Comparison of ENCODE assay signal across 23 cellular contexts in genomic region chr20:10556519-10557083, GRCh38.
DNase-seq lines count a peak whose midpoint lies in the region; TF ChIP-seq lines count a peak whose summit lies in the region.
"Had no signal": no experiment of that assay in that cellular context is flagged by ENCODE, and none has a peak within 500 bp of the region (broad histone marks: within the 10 kb centered on the region; RNA-seq: fewer than 3 reads in every experiment).

No MANE protein-coding gene starts in this region.

- TF ChIP-seq POLR2A in esophagus squamous epithelium (IDR thresholded peaks at IDR 0.05) (no peak), testis (IDR thresholded peaks at IDR 0.05) (no peak)

- no peaks in the 10 kb centered on the region for H3K27me3 Mint-ChIP-seq in H9 (ENCODE audit: low read depth)
- no peaks in the 10 kb centered on the region for H3K27me3 Mint-ChIP-seq in T-helper 2 cell treated with Interferon-gamma antibody and Interleukin-4, amounts not matched to agents 5 μg/mL and 100 μg/mL, for 36 hours (ENCODE audit: low read depth)
- H3K27me3 Mint-ChIP-seq: activated CD8-positive, alpha-beta memory T cell treated with anti-CD3 and anti-CD28 coated beads, Interleukin-2, amount 10 ng/mL, durations not matched to agents 7 days and 5 days; activated naive CD8-positive, alpha-beta T cell; activated T-helper 17 cell treated with anti-CD3 and anti-CD28 coated beads, Interleukin-2, amount 50 U/mL, for 72 hours; stimulated activated memory B cell treated with anti-CD40 and anti-IgM and Interleukin-4, amounts not matched to agents 10 μg/mL and 1 μg/mL and 100 μg/mL, for 72 hours had no signal

- WGBS in H9 (ENCODE audit: extremely low coverage, insufficient read length, low lambda C conversion rate) = no CpG with 5 or more reads among the region's 2 CpGs
- WGBS in esophagus squamous epithelium, 2 donors = 46 to 64% methylated on average over 2 of the region's 2 CpGs
- WGBS in testis, 2 donors = 83 to 94% methylated on average over 2 of the region's 2 CpGs

- no peak overlapping the region for H3K23ac ChIP-seq in H9 (ENCODE audit: insufficient read length, low read depth, low read length)

- H2BK120ac ChIP-seq in H9 (ENCODE audit: low read depth, low read length, poor library complexity, severe bottlenecking) = no peak overlapping the region

- H4K20me1 ChIP-seq in H9 (ENCODE audit: control insufficient read depth, insufficient read depth, insufficient read length) = no peaks in the 10 kb centered on the region

- no peak for TF ChIP-seq CTCF in H9 (conservative IDR thresholded peaks at IDR 0.05)
- no peak for TF ChIP-seq CTCF in ascending aorta (IDR thresholded peaks at IDR 0.05)
- TF ChIP-seq CTCF in esophagus squamous epithelium (IDR thresholded peaks at IDR 0.05) = no peak
- no peak for TF ChIP-seq CTCF in testis (IDR thresholded peaks at IDR 0.05)

- H2AK5ac ChIP-seq in H9 (ENCODE audit: insufficient read length, low read length) = no peak overlapping the region

- intact Hi-C loops in ascending aorta (cut with DNase I) (loop anchor here (10.0 kb wide), 3 partner anchors 178 to 458 kb away; no protein-coding TSS in a partner anchor), esophagus squamous epithelium (cut with DNase I) (loop anchor here (10.0 kb wide), 1 partner anchor 108 kb away; no protein-coding TSS in a partner anchor), testis (cut with DNase I; ENCODE audit: low total_unique reads) (no loop called here), posterior vena cava (cut with DNase I) (loop anchor here (1.0 to 10.0 kb wide), 2 partner anchors 35 to 108 kb away; no protein-coding TSS in a partner anchor)

- H2BK20ac ChIP-seq in H9 (ENCODE audit: low read depth, low read length, poor library complexity, severe bottlenecking) = no peak overlapping the region

- H3K36me3 ChIP-seq in ascending aorta = no peaks in the 10 kb centered on the region
- H3K36me3 ChIP-seq in esophagus squamous epithelium = no peaks in the 10 kb centered on the region
- H3K36me3 ChIP-seq in skeletal muscle satellite cell (ENCODE audit: insufficient read depth, low read length) = no peaks in the 10 kb centered on the region
- no peaks in the 10 kb centered on the region for H3K36me3 ChIP-seq in testis (ENCODE audit: low read depth, missing control alignments)
- H3K36me3 ChIP-seq: pancreas had no signal

- no peaks in the 10 kb centered on the region for H3K79me2 ChIP-seq in H9 (ENCODE audit: insufficient read depth, low read length)

- H3K4me3 ChIP-seq in ascending aorta (peak overlapping the region in 1 of 2 donors; percentile 46), esophagus squamous epithelium (no peak overlapping the region), skeletal muscle satellite cell (ENCODE audit: low read length) (no peak overlapping the region), testis (no peak overlapping the region)
- H3K4me3 ChIP-seq: pancreas had no signal

- peaks cover 50 to 56% of the 10 kb centered on the region in 2 experiments for H3K4me1 Mint-ChIP-seq in H9
- H3K4me1 Mint-ChIP-seq in T-helper 2 cell treated with Interferon-gamma antibody and Interleukin-4, amounts not matched to agents 5 μg/mL and 100 μg/mL, for 36 hours (ENCODE audit: low read depth) = peaks cover 25% of the 10 kb centered on the region

- no peak overlapping the region for H3K14ac ChIP-seq in H9 (ENCODE audit: insufficient read depth, low read length)

- no peak overlapping the region for H3K4me3 Mint-ChIP-seq in H9
- H3K4me3 Mint-ChIP-seq in T-helper 2 cell treated with Interferon-gamma antibody and Interleukin-4, amounts not matched to agents 5 μg/mL and 100 μg/mL, for 36 hours = no peak overlapping the region
- H3K4me3 Mint-ChIP-seq: activated CD8-positive, alpha-beta memory T cell treated with anti-CD3 and anti-CD28 coated beads, Interleukin-2, amount 10 ng/mL, durations not matched to agents 7 days and 5 days; activated naive CD8-positive, alpha-beta T cell; activated T-helper 17 cell treated with anti-CD3 and anti-CD28 coated beads, Interleukin-2, amount 50 U/mL, for 72 hours; CD8-positive, alpha-beta T cell; naive thymus-derived CD4-positive, alpha-beta T cell; stimulated activated memory B cell treated with anti-CD40 and anti-IgM and Interleukin-4, amounts not matched to agents 10 μg/mL and 1 μg/mL and 100 μg/mL, for 72 hours had no signal

- peaks cover 0 to 1% of the 10 kb centered on the region in 2 experiments; a peak in 1 of 5 replicates for H3K9me3 Mint-ChIP-seq in H9
- no peaks in the 10 kb centered on the region for H3K9me3 Mint-ChIP-seq in T-helper 2 cell treated with Interferon-gamma antibody and Interleukin-4, amounts not matched to agents 5 μg/mL and 100 μg/mL, for 36 hours
- H3K9me3 Mint-ChIP-seq: activated T-helper 17 cell treated with anti-CD3 and anti-CD28 coated beads, Interleukin-2, amount 50 U/mL, for 72 hours; CD8-positive, alpha-beta T cell had no signal

- H3K27me3 ChIP-seq in H9 (ENCODE audit: insufficient read depth, low read length) (no peaks in the 10 kb centered on the region), ascending aorta (no peaks in the 10 kb centered on the region), esophagus squamous epithelium (no peaks in the 10 kb centered on the region), skeletal muscle satellite cell (ENCODE audit: control insufficient read depth, insufficient read depth, low read length) (no peaks in the 10 kb centered on the region), testis (no peaks in the 10 kb centered on the region)
- H3K27me3 ChIP-seq: pancreas had no signal

- H3K27ac Mint-ChIP-seq in H9 = peak overlapping the region in 2 of 3 experiments; percentile 24 to 66; a peak in 3 of 7 replicates
- no peak overlapping the region for H3K27ac Mint-ChIP-seq in T-helper 2 cell treated with Interferon-gamma antibody and Interleukin-4, amounts not matched to agents 5 μg/mL and 100 μg/mL, for 36 hours
- H3K27ac Mint-ChIP-seq: activated CD8-positive, alpha-beta memory T cell treated with anti-CD3 and anti-CD28 coated beads, Interleukin-2, amount 10 ng/mL, durations not matched to agents 7 days and 5 days; activated naive CD8-positive, alpha-beta T cell; activated T-helper 17 cell treated with anti-CD3 and anti-CD28 coated beads, Interleukin-2, amount 50 U/mL, for 72 hours; CD8-positive, alpha-beta T cell; naive thymus-derived CD4-positive, alpha-beta T cell; stimulated activated memory B cell treated with anti-CD40 and anti-IgM and Interleukin-4, amounts not matched to agents 10 μg/mL and 1 μg/mL and 100 μg/mL, for 72 hours had no signal

- no peak for DNase-seq in H9
- no peak for DNase-seq in ascending aorta (ENCODE audit: low spot score in 2 of 2)
- DNase-seq in esophagus squamous epithelium (lab: John Stamatoyannopoulos, UW) = no peak
- no peak for DNase-seq in NCI-H1436 (lab: John Stamatoyannopoulos, UW)
- DNase-seq in testis = no peak
- DNase-seq in posterior vena cava (ENCODE audit: low spot score) = no peak
- no peak for DNase-seq in T-helper 2 cell treated with Interferon-gamma antibody and Interleukin-4, amounts not matched to agents 5 μg/mL and 100 μg/mL, for 36 hours (ENCODE audit: low spot score)
- DNase-seq: activated CD4-positive, alpha-beta T cell treated with anti-CD3 and anti-CD28 coated beads for 48 hours; activated CD8-positive, alpha-beta memory T cell treated with anti-CD3 and anti-CD28 coated beads, Interleukin-2, amount 10 ng/mL, durations not matched to agents 7 days and 5 days; CD8-positive, alpha-beta T cell; DMS53; GF-D8; kidney; naive thymus-derived CD4-positive, alpha-beta T cell; NCI-H1105; NCI-H2107; NCI-H510A; pancreas; stimulated activated CD4-positive, alpha-beta T cell treated with anti-CD3 and anti-CD28 coated beads, Interleukin-1b, Interleukin-23, amount 100 ng/mL, for 48 hours had no signal

- H2BK15ac ChIP-seq in H9 (ENCODE audit: low read depth, low read length) = no peak overlapping the region

- H3K9ac ChIP-seq in H9 (ENCODE audit: extremely low read depth, insufficient read length, low read length) (no peak overlapping the region), skeletal muscle satellite cell (ENCODE audit: low read depth, low read length) (peak overlapping the region; percentile 40)

- peaks cover 1 to 3% (median 2%) of the 10 kb centered on the region in 3 experiments for H3K36me3 Mint-ChIP-seq in H9 (ENCODE audit: insufficient read depth in 1 of 3, low read depth in 3 of 3)
- peaks cover 6% of the 10 kb centered on the region for H3K36me3 Mint-ChIP-seq in T-helper 2 cell treated with Interferon-gamma antibody and Interleukin-4, amounts not matched to agents 5 μg/mL and 100 μg/mL, for 36 hours (ENCODE audit: low read depth)

- no peak overlapping the region for H2BK5ac ChIP-seq in H9 (ENCODE audit: insufficient read length, low read length)

- no peak overlapping the region for H4K5ac ChIP-seq in H9 (ENCODE audit: insufficient read length, low read depth, low read length)

- H3K56ac ChIP-seq in H9 (ENCODE audit: insufficient read length, low read depth, low read length) = no peak overlapping the region

- no peak overlapping the region for H3T11ph ChIP-seq in H9 (ENCODE audit: low read length)

- H3K27ac ChIP-seq in H9 (ENCODE audit: insufficient read length, low read depth, low read length) = no peak overlapping the region
- H3K27ac ChIP-seq in ascending aorta = peak overlapping the region; percentile 68 to 69
- H3K27ac ChIP-seq in esophagus squamous epithelium = peak overlapping the region; percentile 6 to 82 (median 73)
- no peak overlapping the region for H3K27ac ChIP-seq in testis
- H3K27ac ChIP-seq: pancreas had no signal

- no peak overlapping the region for H3K4ac ChIP-seq in H9 (ENCODE audit: low read depth, low read length)

- no peak overlapping the region for H3K4me2 ChIP-seq in H9 (ENCODE audit: insufficient read depth, insufficient read length, low read length)
- no peak overlapping the region for H3K4me2 ChIP-seq in skeletal muscle satellite cell (ENCODE audit: low read length)

- H3K9me3 ChIP-seq in H9 (ENCODE audit: control insufficient read depth, low read depth, low read length) = no peaks in the 10 kb centered on the region
- no peaks in the 10 kb centered on the region for H3K9me3 ChIP-seq in ascending aorta
- H3K9me3 ChIP-seq in esophagus squamous epithelium = no peaks in the 10 kb centered on the region
- H3K9me3 ChIP-seq in skeletal muscle satellite cell (replicated peaks; ENCODE audit: low read length) = no peaks in the 10 kb centered on the region
- H3K9me3 ChIP-seq in testis = no peaks in the 10 kb centered on the region
- H3K9me3 ChIP-seq: pancreas had no signal

- no peak overlapping the region for H3K18ac ChIP-seq in H9 (ENCODE audit: insufficient read length, low read depth, low read length)

- no peak overlapping the region for H2AFZ ChIP-seq in H9 (ENCODE audit: low read length)

- H4K8ac ChIP-seq in H9 (replicated peaks; ENCODE audit: insufficient read length, low read depth, low read length) = no peak overlapping the region

- H3K23me2 ChIP-seq in H9 (ENCODE audit: insufficient read length, low read depth, low read length, poor library complexity, severe bottlenecking) = no peaks in the 10 kb centered on the region

- H2BK12ac ChIP-seq in H9 (ENCODE audit: insufficient read length, low read depth, low read length) = no peak overlapping the region

- no peak overlapping the region for H4K91ac ChIP-seq in H9 (ENCODE audit: insufficient read length, low read depth, low read length)

- H3K4me1 ChIP-seq in H9 (ENCODE audit: insufficient read depth, low read length) (peaks cover 5% of the 10 kb centered on the region; the same call in 1 of the 2 replicates), ascending aorta (peaks cover 3 to 51% of the 10 kb centered on the region in 2 donors), esophagus squamous epithelium (peaks cover 18 to 79% (median 47%) of the 10 kb centered on the region in 3 donors), skeletal muscle satellite cell (ENCODE audit: control insufficient read depth, insufficient read depth, low read length) (peaks cover 43% of the 10 kb centered on the region), testis (peaks cover 8% of the 10 kb centered on the region)

- no peaks in the 10 kb centered on the region for H3K79me1 ChIP-seq in H9 (ENCODE audit: insufficient read depth, low read depth, low read length, poor library complexity, severe bottlenecking)

Comparison
In these comparisons a context has a peak if more than half of its experiments do, and no peak if none do; other contexts are left out.
1. H3K27ac ChIP-seq: peak in ascending aorta (2 of 2) and esophagus squamous epithelium (4 of 4); none in H9 (single experiment) and testis (0 of 2).